15 cellular contexts compared by ENCODE assay signal in the genomic region with DNA sequence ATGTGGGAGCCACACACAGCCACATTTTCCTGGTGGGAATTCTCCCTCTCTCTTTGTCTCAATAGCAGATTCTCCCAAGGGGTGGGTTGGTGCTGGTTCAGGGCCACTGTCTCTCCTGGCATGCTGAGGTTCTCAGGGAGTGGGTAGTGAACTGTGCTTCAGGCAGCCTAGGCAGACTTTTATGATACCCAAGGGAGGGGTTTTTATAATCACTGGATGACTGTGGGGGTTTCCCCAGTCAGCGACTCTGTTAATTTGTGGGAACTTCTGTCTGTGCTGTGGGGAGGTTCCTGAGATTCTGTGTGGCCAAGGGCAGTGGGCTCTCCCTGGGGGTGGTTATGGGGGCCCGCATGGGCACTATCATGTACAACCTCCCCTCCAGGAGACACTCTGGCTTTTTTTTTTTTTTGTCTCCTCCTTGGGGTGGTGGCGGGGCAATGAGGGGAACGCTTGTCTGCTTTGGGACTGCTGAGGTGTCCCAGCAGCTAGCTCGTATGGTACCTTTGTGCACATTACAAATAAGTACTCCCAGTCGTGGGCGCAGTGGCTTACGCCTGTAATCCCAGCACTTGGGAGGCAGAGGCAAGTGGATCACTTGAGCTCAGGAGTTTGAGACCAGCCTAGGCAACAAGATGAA. TPM values are rescaled to one million over a fixed set of nuclear protein-coding genes. Genes with fewer than 3 reads are reported as not detected.
DNase-seq lines count a peak whose midpoint lies in the region; ATAC-seq, FAIRE-seq and TF ChIP-seq lines count a peak whose summit lies in the region.
"Had no signal": no experiment of that assay in that cellular context is flagged by ENCODE, and none has a peak within 500 bp of the region (broad histone marks: within the 10 kb centered on the region; RNA-seq: fewer than 3 reads in every experiment).

No MANE protein-coding gene starts in this region.

- 0 out of 2 replicates have a peak overlapping the region, but pooled peaks have one; percentile 16 for H2BK15ac ChIP-seq in H1 (ENCODE audit: low read length)

- no peak for TF ChIP-seq POLR2A in H1 (IDR thresholded peaks at IDR 0.05; ENCODE audit: control extremely low read depth in 1 of 2, low read depth in 2 of 2, low read length in 2 of 2)

- H3K56ac ChIP-seq in H1 (replicated peaks; ENCODE audit: insufficient read length, low read depth, low read length): no peak overlapping the region

- no peaks in the 10 kb centered on the region for H3K9me3 Mint-ChIP-seq in stimulated activated memory B cell treated with anti-CD40 and anti-IgM and Interleukin-4, amounts not matched to agents 10 μg/mL and 1 μg/mL and 100 μg/mL, for 72 hours

- H3K9me3 ChIP-seq in H1 (ENCODE audit: insufficient read depth in 2 of 2, low read depth in 1 of 2, low read length in 1 of 2): no peaks in the 10 kb centered on the region
- H3K9me3 ChIP-seq: BE2C had no signal

- H3K79me1 ChIP-seq in H1 (ENCODE audit: low read depth, low read length): peaks cover 20% of the 10 kb centered on the region

- FAIRE-seq in H1 (lab: Jason Lieb, UNC): no peak

- TF ChIP-seq CTCF in H1 (IDR thresholded peaks at IDR 0.05; ENCODE audit: control extremely low read depth in 1 of 3, insufficient read depth in 1 of 3, low read depth in 1 of 3, low read length in 3 of 3): no peak

- H3K9ac ChIP-seq in H1 (replicated peaks in 1 of 4; ENCODE audit: extremely low read depth in 1 of 4, low read depth in 3 of 4, low read length in 3 of 4): no peak overlapping the region

- no peak overlapping the region for H3K14ac ChIP-seq in H1 (ENCODE audit: insufficient read length)

- no peak overlapping the region for H3K27ac Mint-ChIP-seq in stimulated activated memory B cell treated with anti-CD40 and anti-IgM and Interleukin-4, amounts not matched to agents 10 μg/mL and 1 μg/mL and 100 μg/mL, for 72 hours

- no peak overlapping the region for H2BK120ac ChIP-seq in H1 (replicated peaks; ENCODE audit: low read depth, low read length)

- H3K4me1 ChIP-seq in H1 (replicated peaks in 1 of 4; ENCODE audit: control insufficient read depth in 3 of 4, insufficient read depth in 4 of 4, low read length in 3 of 4): peaks cover 13 to 25% (median 22%) of the 10 kb centered on the region in 4 experiments

- H2AK5ac ChIP-seq in H1 (ENCODE audit: low read depth, low read length): no peak overlapping the region

- 87% methylated on average over 8 of the region's 8 CpGs; no CpG with 5 or more reads in 1 of the 2 experiments for WGBS in H1 (ENCODE audit: extremely low coverage in 1 of 2, insufficient coverage in 1 of 2, insufficient read length in 1 of 2, insufficient replicate concordance in 2 of 2, low coverage in 1 of 2, low lambda C conversion rate in 2 of 2, missing lambda C conversion rate in 1 of 2), 2 experiments

- H3K4ac ChIP-seq in H1 (replicated peaks; ENCODE audit: insufficient read length, low read depth, low read length): no peak overlapping the region

- H3K27me3 Mint-ChIP-seq in stimulated activated memory B cell treated with anti-CD40 and anti-IgM and Interleukin-4, amounts not matched to agents 10 μg/mL and 1 μg/mL and 100 μg/mL, for 72 hours: peaks cover 32% of the 10 kb centered on the region

- H3K23ac ChIP-seq in H1 (ENCODE audit: insufficient read length): no peak overlapping the region

- H3K23me2 ChIP-seq in H1 (ENCODE audit: low read depth, low read length): peaks cover 2% of the 10 kb centered on the region; the same call in 1 of the 2 replicates

- no peak overlapping the region for H3K4me2 ChIP-seq in H1 (ENCODE audit: insufficient read depth in 1 of 2, low read depth in 2 of 2, low read length in 2 of 2)

- no peak overlapping the region for H2BK20ac ChIP-seq in H1 (ENCODE audit: low read length)

- no peak overlapping the region; the same call in 1 of the 2 replicates for H2BK5ac ChIP-seq in H1 (ENCODE audit: low read depth, low read length)

- CTCF ChIA-PET in H1 (lab: Charles Lee; ENCODE audit: partially characterized antibody): interaction anchor here (1.3 to 2.3 kb wide), 4 partner anchors 9 to 58 kb away, joined by 5 to 14 read pairs (median 6); no protein-coding TSS in a partner anchor

- no peak overlapping the region for H2AFZ ChIP-seq in H1 (ENCODE audit: low read length)

- H4K8ac ChIP-seq in H1 (ENCODE audit: extremely low read depth, insufficient read depth, low read length): peak overlapping the region; percentile 53; the same call in 1 of the 2 replicates

- no peaks in the 10 kb centered on the region for H3K27me3 ChIP-seq in H1 (replicated peaks in 1 of 4; ENCODE audit: control insufficient read depth in 3 of 4, extremely low read depth in 1 of 4, insufficient read depth in 3 of 4, low read length in 3 of 4)
- H3K27me3 ChIP-seq: BE2C had no signal

- no peak overlapping the region for H4K5ac ChIP-seq in H1 (ENCODE audit: insufficient read length, low read depth, low read length)

- TF ChIP-seq RAD21 in H1 (IDR thresholded peaks at IDR 0.05 in 1 of 2, conservative IDR thresholded peaks at IDR 0.05 in 1 of 2; ENCODE audit: low read depth in 2 of 2, low read length in 2 of 2): no peak

- peaks cover 7 to 13% of the 10 kb centered on the region in 2 experiments for H4K20me1 ChIP-seq in H1 (replicated peaks in 1 of 2; ENCODE audit: control insufficient read depth in 1 of 2, insufficient read depth in 2 of 2, low read length in 2 of 2)

- H3K27ac ChIP-seq in H1 (ENCODE audit: low read depth, low read length): no peak overlapping the region

- peaks cover 11 to 81% of the 10 kb centered on the region in 2 experiments for H3K79me2 ChIP-seq in H1 (ENCODE audit: control insufficient read depth in 1 of 2, insufficient read depth in 2 of 2, low read length in 2 of 2)

- H4K91ac ChIP-seq in H1 (replicated peaks; ENCODE audit: insufficient read length, low read length): no peak overlapping the region

- peaks cover 9% of the 10 kb centered on the region for H3K4me1 Mint-ChIP-seq in stimulated activated memory B cell treated with anti-CD40 and anti-IgM and Interleukin-4, amounts not matched to agents 10 μg/mL and 1 μg/mL and 100 μg/mL, for 72 hours

- no peaks in the 10 kb centered on the region for H3K36me3 Mint-ChIP-seq in stimulated activated memory B cell treated with anti-CD40 and anti-IgM and Interleukin-4, amounts not matched to agents 10 μg/mL and 1 μg/mL and 100 μg/mL, for 72 hours

- ATAC-seq in HG02973 (IDR thresholded peaks at IDR 0.05; ENCODE audit: unreplicated experiment): peak; percentile 54
- ATAC-seq in stimulated activated memory B cell treated with anti-CD40 and anti-IgM and Interleukin-4, amounts not matched to agents 10 μg/mL and 1 μg/mL and 100 μg/mL, for 72 hours: peak; percentile 88

- H3K4me3 ChIP-seq in H1 (ENCODE audit: extremely low read depth in 1 of 4, insufficient read depth in 2 of 4, low read depth in 3 of 4, low read length in 4 of 4): no peak overlapping the region

- H3K36me3 ChIP-seq in H1 (ENCODE audit: control insufficient read depth in 2 of 4, insufficient read depth in 4 of 4, low read length in 3 of 4): no peaks in the 10 kb centered on the region
- H3K36me3 ChIP-seq: BE2C had no signal

- DNase-seq in stimulated activated CD4-positive, alpha-beta T cell treated with anti-CD3 and anti-CD28 coated beads, Interleukin-12 subunit alpha, Interleukin-12 subunit beta, amount 100 ng/mL, for 48 hours (ENCODE audit: low read depth in 2 of 3, low spot score in 1 of 3): peak in 2 of 3 donors; percentile 17 to 18
- no peak for DNase-seq in stimulated activated CD4-positive, alpha-beta T cell treated with anti-CD3 and anti-CD28 coated beads, Interleukin-4, amount 100 ng/mL, for 4 hours
- DNase-seq in H1 (ENCODE audit: low read depth in 1 of 2, low spot score in 2 of 2): no peak
- DNase-seq in DMS79 treated with DMSO at 0.1 percent for 48 hours (lab: John Stamatoyannopoulos, UW): no peak
- DNase-seq in LoVo (ENCODE audit: low spot score): no peak
- DNase-seq in stimulated activated naive CD4-positive, alpha-beta T cell treated with Interleukin-2 at 50 U/mL for 16 hours (lab: John Stamatoyannopoulos, UW): no peak
- DNase-seq: amniotic stem cell, BE2C, cortex of kidney, mammary epithelial cell, NCI-H1105, NCI-H510A, T-helper 2 cell had no signal

- no peak overlapping the region for H3K4me3 Mint-ChIP-seq in stimulated activated memory B cell treated with anti-CD40 and anti-IgM and Interleukin-4, amounts not matched to agents 10 μg/mL and 1 μg/mL and 100 μg/mL, for 72 hours

- 0 out of 2 replicates have a peak overlapping the region, but pooled peaks have one; percentile 3 for H3K18ac ChIP-seq in H1 (ENCODE audit: extremely low read depth, low read length)

- no peak for TF ChIP-seq EP300 in H1 (IDR thresholded peaks at IDR 0.05; ENCODE audit: borderline replicate concordance in 1 of 2, low read depth in 2 of 2, low read length in 2 of 2)

- POLR2A ChIA-PET in H1 (lab: Charles Lee; ENCODE audit: partially characterized antibody): interaction anchor here (0.6 to 2.5 kb wide), 5 partner anchors 9 to 57 kb away, joined by 3 to 20 read pairs (median 3); a partner anchor contains a TSS

- H2BK12ac ChIP-seq in H1 (ENCODE audit: low read depth, low read length): no peak overlapping the region

RNA-seq across cellular contexts. Expression of a gene that starts 10.0 kb away (rescaled TPM):
- total RNA-seq in H1 (2021; fragmentation: NEBNext Ultra II Directional; extraction: Animal tissue kit (Norgen Biotek cat#: 25700)): 130 and 138 TPM in 2 replicates
- polyA plus RNA-seq in H1 (2011; rRNA removed): 110 and 133 TPM in 2 replicates
- 105 TPM for polyA plus RNA-seq in H1 (2011; cell fraction: cytosol; rRNA removed)
- polyA plus RNA-seq in H1 (2011; cell fraction: nucleus; rRNA removed): 256 TPM
- 146 to 167 TPM (median 153 TPM) in 4 replicates for polyA plus RNA-seq in H1 (2012, experiment 1 of 2)
- polyA plus RNA-seq in H1 (2012, experiment 2 of 2): 166 TPM
- polyA plus RNA-seq in H1 (2013, experiment 1 of 2): 111 TPM
- polyA plus RNA-seq in H1 (2013, experiment 2 of 2): 96.7 TPM
- polyA minus RNA-seq in H1 (2011; rRNA and poly(A)+ RNA removed): 151 and 164 TPM in 2 replicates
- polyA minus RNA-seq in H1 (2011; cell fraction: cytosol; rRNA and poly(A)+ RNA removed): 99.5 TPM
- polyA minus RNA-seq in H1 (2011; cell fraction: nucleus; rRNA and poly(A)+ RNA removed): 99.6 TPM

RNA-seq across cellular contexts. Expression of a gene that starts 26.7 kb away (rescaled TPM):
- total RNA-seq in H1 (2021; fragmentation: NEBNext Ultra II Directional; extraction: Animal tissue kit (Norgen Biotek cat#: 25700)): 27.7 and 28.5 TPM in 2 replicates
- 15.7 and 23.8 TPM in 2 replicates for polyA plus RNA-seq in H1 (2011; rRNA removed)
- polyA plus RNA-seq in H1 (2011; cell fraction: cytosol; rRNA removed): 23.5 TPM
- 63.1 TPM for polyA plus RNA-seq in H1 (2011; cell fraction: nucleus; rRNA removed)
- 17.2 to 26.8 TPM (median 26.2 TPM) in 4 replicates for polyA plus RNA-seq in H1 (2012, experiment 1 of 2)
- 20.2 TPM for polyA plus RNA-seq in H1 (2012, experiment 2 of 2)
- polyA plus RNA-seq in H1 (2013, experiment 1 of 2): 14.9 TPM
- polyA plus RNA-seq in H1 (2013, experiment 2 of 2): 13.6 TPM
- 17.6 and 19.2 TPM in 2 replicates for polyA minus RNA-seq in H1 (2011; rRNA and poly(A)+ RNA removed)
- 9.5 TPM for polyA minus RNA-seq in H1 (2011; cell fraction: cytosol; rRNA and poly(A)+ RNA removed)
- 20.0 TPM for polyA minus RNA-seq in H1 (2011; cell fraction: nucleus; rRNA and poly(A)+ RNA removed)

RNA-seq across cellular contexts. Expression of a gene that starts 26.9 kb away (rescaled TPM):
- total RNA-seq in H1 (2021; fragmentation: NEBNext Ultra II Directional; extraction: Animal tissue kit (Norgen Biotek cat#: 25700)): 97.7 and 99.9 TPM in 2 replicates
- polyA plus RNA-seq in H1 (2011; rRNA removed): 58.7 and 61.0 TPM in 2 replicates
- polyA plus RNA-seq in H1 (2011; cell fraction: cytosol; rRNA removed): 50.1 TPM
- polyA plus RNA-seq in H1 (2011; cell fraction: nucleus; rRNA removed): 62.3 TPM
- 74.9 to 127 TPM (median 111 TPM) in 4 replicates for polyA plus RNA-seq in H1 (2012, experiment 1 of 2)
- 83.0 TPM for polyA plus RNA-seq in H1 (2012, experiment 2 of 2)
- polyA plus RNA-seq in H1 (2013, experiment 1 of 2): 66.2 TPM
- 61.9 TPM for polyA plus RNA-seq in H1 (2013, experiment 2 of 2)
- 34.6 and 36.2 TPM in 2 replicates for polyA minus RNA-seq in H1 (2011; rRNA and poly(A)+ RNA removed)
- 37.5 TPM for polyA minus RNA-seq in H1 (2011; cell fraction: cytosol; rRNA and poly(A)+ RNA removed)
- polyA minus RNA-seq in H1 (2011; cell fraction: nucleus; rRNA and poly(A)+ RNA removed): 16.5 TPM

RNA-seq across cellular contexts. Expression of a gene that starts 32.5 kb away (rescaled TPM):
- 10.8 and 11.4 TPM in 2 replicates for total RNA-seq in H1 (2021; fragmentation: NEBNext Ultra II Directional; extraction: Animal tissue kit (Norgen Biotek cat#: 25700))
- polyA plus RNA-seq in H1 (2011; rRNA removed): 15.0 and 19.1 TPM in 2 replicates
- 20.6 TPM for polyA plus RNA-seq in H1 (2011; cell fraction: cytosol; rRNA removed)
- 75.9 TPM for polyA plus RNA-seq in H1 (2011; cell fraction: nucleus; rRNA removed)
- polyA plus RNA-seq in H1 (2012, experiment 1 of 2): 11.1 to 16.5 TPM (median 14.8 TPM) in 4 replicates
- polyA plus RNA-seq in H1 (2012, experiment 2 of 2): 11.6 TPM
- polyA plus RNA-seq in H1 (2013, experiment 1 of 2): 6.7 TPM
- 6.2 TPM for polyA plus RNA-seq in H1 (2013, experiment 2 of 2)
- 25.3 and 26.4 TPM in 2 replicates for polyA minus RNA-seq in H1 (2011; rRNA and poly(A)+ RNA removed)
- 11.2 TPM for polyA minus RNA-seq in H1 (2011; cell fraction: cytosol; rRNA and poly(A)+ RNA removed)
- 24.7 TPM for polyA minus RNA-seq in H1 (2011; cell fraction: nucleus; rRNA and poly(A)+ RNA removed)

Comparison
In these comparisons a context has a peak if more than half of its experiments do, and no peak if none do; other contexts are left out.
1. DNase-seq: peak in stimulated activated CD4-positive, alpha-beta T cell treated with anti-CD3 and anti-CD28 coated beads, Interleukin-12 subunit alpha, Interleukin-12 subunit beta, amount 100 ng/mL, for 48 hours (2 of 3); none in stimulated activated CD4-positive, alpha-beta T cell treated with anti-CD3 and anti-CD28 coated beads, Interleukin-4, amount 100 ng/mL, for 4 hours (0 of 2), H1 (0 of 2), DMS79 treated with DMSO at 0.1 percent for 48 hours (single experiment), LoVo (single experiment) and stimulated activated naive CD4-positive, alpha-beta T cell treated with Interleukin-2 at 50 U/mL for 16 hours (single experiment).